8 cellular contexts compared by ENCODE assay signal in the genomic region with DNA sequence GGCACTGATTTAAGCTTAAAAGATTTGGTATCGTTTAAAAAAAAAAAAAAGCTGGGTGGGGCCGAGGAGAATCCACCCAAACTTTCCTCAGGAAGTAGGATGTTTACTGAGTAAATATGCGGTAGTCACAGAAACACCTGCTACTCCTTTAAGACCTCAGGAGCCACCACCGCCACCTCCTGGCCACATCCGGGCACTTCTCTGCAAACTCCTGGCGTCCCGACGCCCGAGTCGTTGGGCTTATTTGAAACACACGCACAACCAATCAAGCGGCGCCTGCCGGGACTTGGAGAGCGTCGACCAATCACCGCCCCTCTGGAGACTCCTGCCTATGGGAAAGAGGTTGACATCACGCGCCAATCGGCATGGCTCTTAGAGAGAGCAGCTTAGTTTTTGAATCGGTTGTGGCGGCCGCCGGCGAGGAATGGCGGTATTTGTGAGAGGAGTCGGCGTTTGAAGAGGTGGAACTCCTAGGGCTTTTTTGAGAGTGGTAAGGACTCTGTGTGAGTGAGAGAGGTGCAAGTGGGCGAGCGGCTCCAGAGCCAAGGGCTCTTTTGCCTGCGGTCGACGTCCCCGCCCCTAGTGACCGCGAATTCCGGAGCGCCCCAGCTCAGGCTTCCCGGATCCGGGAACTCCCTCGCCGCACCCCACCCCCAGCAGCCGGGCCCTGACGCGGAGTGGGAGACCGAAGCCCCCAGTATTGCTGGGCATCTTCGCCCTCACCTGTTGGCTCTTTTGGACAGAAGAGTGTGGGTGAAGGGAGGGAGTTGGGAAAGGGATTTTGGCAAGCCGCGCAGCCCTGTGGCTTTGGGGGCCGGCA. TPM values are rescaled to one million over a fixed set of nuclear protein-coding genes. Genes with fewer than 3 reads are reported as not detected.
DNase-seq lines count a peak whose midpoint lies in the region; ATAC-seq and TF ChIP-seq lines count a peak whose summit lies in the region.

A gene with protein sequence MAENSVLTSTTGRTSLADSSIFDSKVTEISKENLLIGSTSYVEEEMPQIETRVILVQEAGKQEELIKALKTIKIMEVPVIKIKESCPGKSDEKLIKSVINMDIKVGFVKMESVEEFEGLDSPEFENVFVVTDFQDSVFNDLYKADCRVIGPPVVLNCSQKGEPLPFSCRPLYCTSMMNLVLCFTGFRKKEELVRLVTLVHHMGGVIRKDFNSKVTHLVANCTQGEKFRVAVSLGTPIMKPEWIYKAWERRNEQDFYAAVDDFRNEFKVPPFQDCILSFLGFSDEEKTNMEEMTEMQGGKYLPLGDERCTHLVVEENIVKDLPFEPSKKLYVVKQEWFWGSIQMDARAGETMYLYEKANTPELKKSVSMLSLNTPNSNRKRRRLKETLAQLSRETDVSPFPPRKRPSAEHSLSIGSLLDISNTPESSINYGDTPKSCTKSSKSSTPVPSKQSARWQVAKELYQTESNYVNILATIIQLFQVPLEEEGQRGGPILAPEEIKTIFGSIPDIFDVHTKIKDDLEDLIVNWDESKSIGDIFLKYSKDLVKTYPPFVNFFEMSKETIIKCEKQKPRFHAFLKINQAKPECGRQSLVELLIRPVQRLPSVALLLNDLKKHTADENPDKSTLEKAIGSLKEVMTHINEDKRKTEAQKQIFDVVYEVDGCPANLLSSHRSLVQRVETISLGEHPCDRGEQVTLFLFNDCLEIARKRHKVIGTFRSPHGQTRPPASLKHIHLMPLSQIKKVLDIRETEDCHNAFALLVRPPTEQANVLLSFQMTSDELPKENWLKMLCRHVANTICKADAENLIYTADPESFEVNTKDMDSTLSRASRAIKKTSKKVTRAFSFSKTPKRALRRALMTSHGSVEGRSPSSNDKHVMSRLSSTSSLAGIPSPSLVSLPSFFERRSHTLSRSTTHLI (plus strand): TSS at position 359 of the 820 bp plus-strand sequence. CDS start 3,805 bp downstream, outside the sequence.

- peaks cover 1% of the 10 kb centered on the region for H3K36me3 ChIP-seq in fibroblast of lung (ENCODE audit: control insufficient read depth, insufficient read depth, low read length)
- peaks cover 0 to 3% (median 0%) of the 10 kb centered on the region in 3 experiments for H3K36me3 ChIP-seq in naive thymus-derived CD4-positive, alpha-beta T cell (ENCODE audit: control insufficient read depth in 2 of 3, insufficient read depth in 3 of 3, low read length in 3 of 3)

- peaks cover 22% of the 10 kb centered on the region for H3K36me3 Mint-ChIP-seq in activated T-helper 17 cell treated with anti-CD3 and anti-CD28 coated beads, Interleukin-2, amount 50 U/mL, for 72 hours (ENCODE audit: low read depth)
- peaks cover 0 to 14% (median 0%) of the 10 kb centered on the region in 5 donors for H3K36me3 Mint-ChIP-seq in naive thymus-derived CD4-positive, alpha-beta T cell
- H3K36me3 Mint-ChIP-seq in stimulated activated naive B cell treated with anti-CD40 and anti-IgM and Interleukin-4, amounts not matched to agents 10 μg/mL and 1 μg/mL and 100 μg/mL, for 72 hours = no peaks in the 10 kb centered on the region

- H3K4me3 ChIP-seq in LNCaP clone FGC (ENCODE audit: low read depth, low read length) = peak within 1 kb of the TSS; percentile 93
- H3K4me3 ChIP-seq in fibroblast of lung (replicated peaks in 1 of 4; ENCODE audit: control extremely low read depth in 1 of 4, insufficient read depth in 1 of 4, low read depth in 3 of 4, low read length in 4 of 4) = peak within 1 kb of the TSS; percentile 77 to 94 (median 88)
- peak within 1 kb of the TSS; percentile 88 for H3K4me3 ChIP-seq in naive thymus-derived CD4-positive, alpha-beta T cell (ENCODE audit: low read length)

- POLR2A ChIA-PET in RWPE1 (lab: Yijun Ruan, JAX; ENCODE audit: low non-redundant PET) = interaction anchor here (0.5 to 0.6 kb wide), 2 partner anchors 126 to 435 kb away, joined by 7 to 8 read pairs; no protein-coding TSS in a partner anchor
- POLR2A ChIA-PET in naive thymus-derived CD4-positive, alpha-beta T cell (lab: Charles Lee) = interaction anchor here (1.2 kb wide), 1 partner anchor 227 kb away, joined by 4 read pairs; the partner anchor contains the start of gene TNFSF10

- H3K4me2 ChIP-seq in fibroblast of lung (ENCODE audit: extremely low read depth, insufficient read depth, low read length) = peak within 1 kb of the TSS; percentile 92

- peaks cover 21% of the 10 kb centered on the region for H3K4me1 Mint-ChIP-seq in activated T-helper 17 cell treated with anti-CD3 and anti-CD28 coated beads, Interleukin-2, amount 50 U/mL, for 72 hours
- H3K4me1 Mint-ChIP-seq in naive thymus-derived CD4-positive, alpha-beta T cell = peaks cover 6 to 45% (median 15%) of the 10 kb centered on the region in 7 donors
- peaks cover 4 to 7% of the 10 kb centered on the region in 2 donors for H3K4me1 Mint-ChIP-seq in stimulated activated naive B cell treated with anti-CD40 and anti-IgM and Interleukin-4, amounts not matched to agents 10 μg/mL and 1 μg/mL and 100 μg/mL, for 72 hours

- H3K9me3 Mint-ChIP-seq in activated T-helper 17 cell treated with anti-CD3 and anti-CD28 coated beads, Interleukin-2, amount 50 U/mL, for 72 hours = no peaks in the 10 kb centered on the region
- peaks cover 0 to 4% (median 0%) of the 10 kb centered on the region in 11 donors for H3K9me3 Mint-ChIP-seq in naive thymus-derived CD4-positive, alpha-beta T cell
- H3K9me3 Mint-ChIP-seq in stimulated activated naive B cell treated with anti-CD40 and anti-IgM and Interleukin-4, amounts not matched to agents 10 μg/mL and 1 μg/mL and 100 μg/mL, for 72 hours = no peaks in the 10 kb centered on the region

- H3K27me3 ChIP-seq in fibroblast of lung (ENCODE audit: control insufficient read depth, insufficient read depth, low read length) = no peaks in the 10 kb centered on the region
- H3K27me3 ChIP-seq in naive thymus-derived CD4-positive, alpha-beta T cell (ENCODE audit: control insufficient read depth in 2 of 2, insufficient read depth in 2 of 2, low read length in 2 of 2) = no peaks in the 10 kb centered on the region

- H3K4me3 Mint-ChIP-seq in activated T-helper 17 cell treated with anti-CD3 and anti-CD28 coated beads, Interleukin-2, amount 50 U/mL, for 72 hours = peak within 1 kb of the TSS; percentile 83
- H3K4me3 Mint-ChIP-seq in naive thymus-derived CD4-positive, alpha-beta T cell = peak within 1 kb of the TSS; percentile 88 to 100 (median 96)
- peak within 1 kb of the TSS; percentile 85 to 95 for H3K4me3 Mint-ChIP-seq in stimulated activated naive B cell treated with anti-CD40 and anti-IgM and Interleukin-4, amounts not matched to agents 10 μg/mL and 1 μg/mL and 100 μg/mL, for 72 hours

- DNase-seq in ELF-1 (ENCODE audit: low read depth, low spot score) = peak; percentile 100
- peak; percentile 100 for DNase-seq in H4 (ENCODE audit: low spot score)
- peak; percentile 100 for DNase-seq in LNCaP clone FGC (ENCODE audit: low read depth)
- peak; percentile 99 for DNase-seq in RWPE1 (ENCODE audit: low spot score)
- DNase-seq in fibroblast of lung (ENCODE audit: low read depth in 2 of 2) = peak; percentile 99 to 100
- peak; percentile 87 to 98 (median 94) for DNase-seq in naive thymus-derived CD4-positive, alpha-beta T cell
- peak; percentile 95 for DNase-seq in stimulated activated naive B cell treated with anti-CD40 and anti-IgM and Interleukin-4, amounts not matched to agents 10 μg/mL and 1 μg/mL and 100 μg/mL, for 72 hours

- peak within 1 kb of the TSS; percentile 95 for H3K27ac ChIP-seq in RWPE1
- H3K27ac ChIP-seq in fibroblast of lung (ENCODE audit: insufficient read depth, low read length) = peak within 1 kb of the TSS; percentile 98
- peak within 1 kb of the TSS; percentile 63 for H3K27ac ChIP-seq in naive thymus-derived CD4-positive, alpha-beta T cell (ENCODE audit: low read depth, low read length)

- no peaks in the 10 kb centered on the region for H4K20me1 ChIP-seq in fibroblast of lung (ENCODE audit: control insufficient read depth, extremely low read depth, insufficient read depth, low read length)

- no peaks in the 10 kb centered on the region for H3K9me3 ChIP-seq in fibroblast of lung (ENCODE audit: control insufficient read depth, insufficient read depth, low read depth, low read length)
- H3K9me3 ChIP-seq in naive thymus-derived CD4-positive, alpha-beta T cell (ENCODE audit: control insufficient read depth in 2 of 3, low read length in 3 of 3) = no peaks in the 10 kb centered on the region

- no peaks in the 10 kb centered on the region for H3K27me3 Mint-ChIP-seq in activated T-helper 17 cell treated with anti-CD3 and anti-CD28 coated beads, Interleukin-2, amount 50 U/mL, for 72 hours
- H3K27me3 Mint-ChIP-seq in naive thymus-derived CD4-positive, alpha-beta T cell = peaks cover 0 to 8% (median 0%) of the 10 kb centered on the region in 5 donors
- H3K27me3 Mint-ChIP-seq in stimulated activated naive B cell treated with anti-CD40 and anti-IgM and Interleukin-4, amounts not matched to agents 10 μg/mL and 1 μg/mL and 100 μg/mL, for 72 hours = no peaks in the 10 kb centered on the region

- CTCF ChIA-PET in RWPE1 (lab: Yijun Ruan, JAX) = interaction anchor here (0.6 to 1.3 kb wide), 14 partner anchors 25 to 943 kb away, joined by 3 to 8 read pairs (median 4); partner anchors contain the start of gene NCEH1
- CTCF ChIA-PET in naive thymus-derived CD4-positive, alpha-beta T cell (lab: Charles Lee) = interaction anchor here (0.7 to 1.0 kb wide), 3 partner anchors 18 to 614 kb away, joined by 3 read pairs; no protein-coding TSS in a partner anchor

- H3K79me2 ChIP-seq in fibroblast of lung (ENCODE audit: control insufficient read depth, insufficient read depth, low read length) = peaks cover 47% of the 10 kb centered on the region

- H3K9ac ChIP-seq in fibroblast of lung (ENCODE audit: insufficient read depth, low read length) = peak within 1 kb of the TSS; percentile 91

- peak within 1 kb of the TSS; percentile 92 for H3K27ac Mint-ChIP-seq in activated T-helper 17 cell treated with anti-CD3 and anti-CD28 coated beads, Interleukin-2, amount 50 U/mL, for 72 hours
- peak within 1 kb of the TSS; percentile 52 to 98 (median 85) for H3K27ac Mint-ChIP-seq in naive thymus-derived CD4-positive, alpha-beta T cell
- peak within 1 kb of the TSS; percentile 96 for H3K27ac Mint-ChIP-seq in stimulated activated naive B cell treated with anti-CD40 and anti-IgM and Interleukin-4, amounts not matched to agents 10 μg/mL and 1 μg/mL and 100 μg/mL, for 72 hours

- intact Hi-C loops in naive thymus-derived CD4-positive, alpha-beta T cell (cut with micrococcal nuclease) = loop anchor here (1.0 to 5.0 kb wide), 17 partner anchors 39 to 1880 kb away; partner anchors contain the start of genes EIF5A2 (in 2 of the 2), FNDC3B (in 2 of the 2), NCEH1 (in 2 of the 2) and TNFSF10 (in 2 of the 2)

- TF ChIP-seq CTCF in LNCaP clone FGC (IDR thresholded peaks at IDR 0.05; ENCODE audit: control insufficient read depth, extremely low read depth, insufficient read depth) = peak; percentile 76
- TF ChIP-seq CTCF in RWPE1 (conservative IDR thresholded peaks at IDR 0.05; ENCODE audit: low read depth) = peak; percentile 88
- peak; percentile 61 to 70 for TF ChIP-seq CTCF in fibroblast of lung (conservative IDR thresholded peaks at IDR 0.05 in 1 of 2, IDR thresholded peaks at IDR 0.05 in 1 of 2; ENCODE audit: low read depth in 1 of 2, low read length in 2 of 2)

- peak; percentile 99 for ATAC-seq in activated T-helper 17 cell treated with anti-CD3 and anti-CD28 coated beads, Interleukin-2, amount 50 U/mL, for 72 hours (replicated peaks)
- peak; percentile 98 for ATAC-seq in naive thymus-derived CD4-positive, alpha-beta T cell
- ATAC-seq in stimulated activated naive B cell treated with anti-CD40 and anti-IgM and Interleukin-4, amounts not matched to agents 10 μg/mL and 1 μg/mL and 100 μg/mL, for 72 hours (replicated peaks) = peak; percentile 98 to 99

- peaks cover 13% of the 10 kb centered on the region for H3K4me1 ChIP-seq in fibroblast of lung (ENCODE audit: control insufficient read depth, extremely low read depth, insufficient read depth, low read length)
- H3K4me1 ChIP-seq in naive thymus-derived CD4-positive, alpha-beta T cell (ENCODE audit: control insufficient read depth in 2 of 2, insufficient read depth in 2 of 2, low read length in 2 of 2) = peaks cover 5% of the 10 kb centered on the region in 2 donors

- peak within 1 kb of the TSS; percentile 77 for H2AFZ ChIP-seq in fibroblast of lung (ENCODE audit: low read length)

RNA-seq across cellular contexts. Expression of the gene that starts here (rescaled TPM):
- 61.4 and 82.3 TPM in 2 replicates for total RNA-seq in H4 (2014; rRNA removed; shearing (Covaris generic))
- total RNA-seq in activated T-helper 17 cell treated with anti-CD3 and anti-CD28 coated beads, Interleukin-2, amount 50 U/mL, for 72 hours = 10 to 100 TPM; 43.3 to 54.0 TPM
- total RNA-seq in fibroblast of lung = 14.6 and 34.5 TPM in 2 replicates
- 20.5 and 51.6 TPM in 2 replicates for polyA plus RNA-seq in fibroblast of lung
- 13.0 and 31.7 TPM in 2 replicates for polyA plus RNA-seq in fibroblast of lung (2012)
- polyA minus RNA-seq in fibroblast of lung (ENCODE audit: low replicate concordance) = 2.5 and 12.9 TPM in 2 replicates
- total RNA-seq in naive thymus-derived CD4-positive, alpha-beta T cell = 10 to 100 TPM in 1 of 5 experiments, 1 to 10 TPM in 4; 1.3 to 41.2 (median 2.1) TPM
- polyA plus RNA-seq in naive thymus-derived CD4-positive, alpha-beta T cell = 1 to 10 TPM; 1.3 to 1.6 TPM

Comparison
In these comparisons a context has a peak if more than half of its experiments do, and no peak if none do; other contexts are left out.
1. Peak in every context shown above with its lines: DNase-seq, ATAC-seq, H3K4me3 ChIP-seq and H3K27ac ChIP-seq.